1 cellular context compared by ENCODE assay signal in the genomic region with DNA sequence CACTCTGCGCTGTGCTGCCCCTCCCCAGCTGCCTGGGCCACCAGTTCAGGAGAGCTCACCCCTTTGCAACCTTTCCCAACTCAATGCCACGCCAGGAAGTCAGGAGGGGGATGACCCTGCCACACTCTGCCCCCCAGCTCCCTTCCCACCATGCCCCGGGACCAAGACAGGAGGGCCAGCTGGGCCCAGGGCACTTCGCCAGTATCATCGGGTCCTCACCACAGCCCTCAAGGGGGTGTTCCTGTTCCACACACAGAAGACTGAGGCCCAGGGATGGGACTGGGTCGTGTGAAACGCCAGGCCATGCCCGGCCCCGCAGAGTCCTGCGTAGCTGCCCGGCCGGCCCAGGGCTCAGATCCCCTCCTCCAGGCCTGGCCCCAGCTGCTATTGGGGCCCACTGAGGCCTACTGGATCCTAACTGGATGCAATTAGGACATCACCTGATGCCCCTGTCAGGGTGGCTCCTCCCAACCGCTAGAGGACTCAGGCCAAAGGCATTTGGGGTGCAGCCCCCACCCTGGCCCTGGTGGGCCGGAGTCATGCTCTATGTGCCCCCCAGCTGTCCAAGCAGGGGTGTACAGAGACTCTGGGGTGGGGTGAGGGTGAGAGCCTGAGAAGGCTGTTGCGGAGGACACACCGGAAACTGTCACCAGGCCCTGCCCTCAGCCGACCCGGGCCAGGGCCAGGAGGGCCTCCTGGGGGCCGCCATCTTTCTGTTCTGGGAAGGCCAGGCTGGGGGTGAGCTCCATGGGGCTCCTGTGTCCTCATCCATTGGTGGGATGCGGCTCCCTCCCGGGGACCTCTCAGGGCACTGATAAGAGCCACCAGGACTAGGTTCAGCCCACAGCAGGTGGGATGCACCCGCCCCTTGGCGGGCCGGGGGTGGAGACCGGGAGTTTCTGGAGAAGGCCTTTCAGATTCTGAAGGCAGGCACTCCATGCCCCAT.
A peak's percentile ranks its signal among the peaks of the same experiment; 100 is the strongest.
TF ChIP-seq lines count a peak whose summit lies in the region.

No MANE protein-coding gene starts in this region.

TF ChIP-seq in HepG2, 621 proteins besides CTCF, POLR2A, EP300 and RAD21 (continued from another document):
- TF ChIP-seq, protein P1, sequence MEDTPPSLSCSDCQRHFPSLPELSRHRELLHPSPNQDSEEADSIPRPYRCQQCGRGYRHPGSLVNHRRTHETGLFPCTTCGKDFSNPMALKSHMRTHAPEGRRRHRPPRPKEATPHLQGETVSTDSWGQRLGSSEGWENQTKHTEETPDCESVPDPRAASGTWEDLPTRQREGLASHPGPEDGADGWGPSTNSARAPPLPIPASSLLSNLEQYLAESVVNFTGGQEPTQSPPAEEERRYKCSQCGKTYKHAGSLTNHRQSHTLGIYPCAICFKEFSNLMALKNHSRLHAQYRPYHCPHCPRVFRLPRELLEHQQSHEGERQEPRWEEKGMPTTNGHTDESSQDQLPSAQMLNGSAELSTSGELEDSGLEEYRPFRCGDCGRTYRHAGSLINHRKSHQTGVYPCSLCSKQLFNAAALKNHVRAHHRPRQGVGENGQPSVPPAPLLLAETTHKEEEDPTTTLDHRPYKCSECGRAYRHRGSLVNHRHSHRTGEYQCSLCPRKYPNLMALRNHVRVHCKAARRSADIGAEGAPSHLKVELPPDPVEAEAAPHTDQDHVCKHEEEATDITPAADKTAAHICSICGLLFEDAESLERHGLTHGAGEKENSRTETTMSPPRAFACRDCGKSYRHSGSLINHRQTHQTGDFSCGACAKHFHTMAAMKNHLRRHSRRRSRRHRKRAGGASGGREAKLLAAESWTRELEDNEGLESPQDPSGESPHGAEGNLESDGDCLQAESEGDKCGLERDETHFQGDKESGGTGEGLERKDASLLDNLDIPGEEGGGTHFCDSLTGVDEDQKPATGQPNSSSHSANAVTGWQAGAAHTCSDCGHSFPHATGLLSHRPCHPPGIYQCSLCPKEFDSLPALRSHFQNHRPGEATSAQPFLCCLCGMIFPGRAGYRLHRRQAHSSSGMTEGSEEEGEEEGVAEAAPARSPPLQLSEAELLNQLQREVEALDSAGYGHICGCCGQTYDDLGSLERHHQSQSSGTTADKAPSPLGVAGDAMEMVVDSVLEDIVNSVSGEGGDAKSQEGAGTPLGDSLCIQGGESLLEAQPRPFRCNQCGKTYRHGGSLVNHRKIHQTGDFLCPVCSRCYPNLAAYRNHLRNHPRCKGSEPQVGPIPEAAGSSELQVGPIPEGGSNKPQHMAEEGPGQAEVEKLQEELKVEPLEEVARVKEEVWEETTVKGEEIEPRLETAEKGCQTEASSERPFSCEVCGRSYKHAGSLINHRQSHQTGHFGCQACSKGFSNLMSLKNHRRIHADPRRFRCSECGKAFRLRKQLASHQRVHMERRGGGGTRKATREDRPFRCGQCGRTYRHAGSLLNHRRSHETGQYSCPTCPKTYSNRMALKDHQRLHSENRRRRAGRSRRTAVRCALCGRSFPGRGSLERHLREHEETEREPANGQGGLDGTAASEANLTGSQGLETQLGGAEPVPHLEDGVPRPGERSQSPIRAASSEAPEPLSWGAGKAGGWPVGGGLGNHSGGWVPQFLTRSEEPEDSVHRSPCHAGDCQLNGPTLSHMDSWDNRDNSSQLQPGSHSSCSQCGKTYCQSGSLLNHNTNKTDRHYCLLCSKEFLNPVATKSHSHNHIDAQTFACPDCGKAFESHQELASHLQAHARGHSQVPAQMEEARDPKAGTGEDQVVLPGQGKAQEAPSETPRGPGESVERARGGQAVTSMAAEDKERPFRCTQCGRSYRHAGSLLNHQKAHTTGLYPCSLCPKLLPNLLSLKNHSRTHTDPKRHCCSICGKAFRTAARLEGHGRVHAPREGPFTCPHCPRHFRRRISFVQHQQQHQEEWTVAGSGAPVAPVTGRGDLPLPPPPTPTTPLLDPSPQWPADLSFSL (CRISPR knock-in tag; IDR thresholded peaks at IDR 0.05) = no peak
- TF ChIP-seq, protein P2, sequence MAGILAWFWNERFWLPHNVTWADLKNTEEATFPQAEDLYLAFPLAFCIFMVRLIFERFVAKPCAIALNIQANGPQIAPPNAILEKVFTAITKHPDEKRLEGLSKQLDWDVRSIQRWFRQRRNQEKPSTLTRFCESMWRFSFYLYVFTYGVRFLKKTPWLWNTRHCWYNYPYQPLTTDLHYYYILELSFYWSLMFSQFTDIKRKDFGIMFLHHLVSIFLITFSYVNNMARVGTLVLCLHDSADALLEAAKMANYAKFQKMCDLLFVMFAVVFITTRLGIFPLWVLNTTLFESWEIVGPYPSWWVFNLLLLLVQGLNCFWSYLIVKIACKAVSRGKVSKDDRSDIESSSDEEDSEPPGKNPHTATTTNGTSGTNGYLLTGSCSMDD (CRISPR knock-in tag; IDR thresholded peaks at IDR 0.05) = 0 out of 2 replicates have a peak, but pooled peaks have one; percentile 15
- TF ChIP-seq, protein P3, sequence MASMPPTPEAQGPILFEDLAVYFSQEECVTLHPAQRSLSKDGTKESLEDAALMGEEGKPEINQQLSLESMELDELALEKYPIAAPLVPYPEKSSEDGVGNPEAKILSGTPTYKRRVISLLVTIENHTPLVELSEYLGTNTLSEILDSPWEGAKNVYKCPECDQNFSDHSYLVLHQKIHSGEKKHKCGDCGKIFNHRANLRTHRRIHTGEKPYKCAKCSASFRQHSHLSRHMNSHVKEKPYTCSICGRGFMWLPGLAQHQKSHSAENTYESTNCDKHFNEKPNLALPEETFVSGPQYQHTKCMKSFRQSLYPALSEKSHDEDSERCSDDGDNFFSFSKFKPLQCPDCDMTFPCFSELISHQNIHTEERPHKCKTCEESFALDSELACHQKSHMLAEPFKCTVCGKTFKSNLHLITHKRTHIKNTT (CRISPR knock-in tag; IDR thresholded peaks at IDR 0.05) = no peak
- TF ChIP-seq ZNF350 (CRISPR knock-in tag; IDR thresholded peaks at IDR 0.05; ENCODE audit: borderline replicate concordance, low read depth) (peak; percentile 20; the same call in 1 of the 2 replicates), ZNF850 (CRISPR knock-in tag; conservative IDR thresholded peaks at IDR 0.05) (0 out of 2 replicates have a peak, but pooled peaks have one; percentile 52), GABPA (IDR thresholded peaks at IDR 0.05; ENCODE audit: low read depth, low read length) (peak; percentile 59), GABPA (CRISPR knock-in tag; IDR thresholded peaks at IDR 0.05; ENCODE audit: low read depth) (peak; percentile 87)
TF ChIP-seq in HepG2: peak in this region for 238.
